ENCODE assay signal across 15 cellular contexts in genomic region chr4:156773648-156774357, GRCh38.
DNase-seq lines count a peak whose midpoint lies in the region; ATAC-seq and TF ChIP-seq lines count a peak whose summit lies in the region.
"Had no signal": no experiment of that assay in that cellular context is flagged by ENCODE, and none has a peak within 500 bp of the region (broad histone marks: within the 10 kb centered on the region; RNA-seq: fewer than 3 reads in every experiment).

No MANE protein-coding gene starts in this region.

- peaks cover 86% of the 10 kb centered on the region for H3K4me1 Mint-ChIP-seq in chondrocyte (ENCODE audit: low read depth)
- H3K4me1 Mint-ChIP-seq: B cell had no signal

- ATAC-seq in GM19351 (IDR thresholded peaks at IDR 0.05; ENCODE audit: unreplicated experiment) (no peak), HG02642 (IDR thresholded peaks at IDR 0.05; ENCODE audit: poor library complexity, unreplicated experiment) (no peak), HG03469 (IDR thresholded peaks at IDR 0.05; ENCODE audit: unreplicated experiment) (no peak)
- ATAC-seq: activated CD8-positive, alpha-beta T cell treated with anti-CD3 and anti-CD28 coated beads, Interleukin-2, amount 10 ng/mL, durations not matched to agents 7 days and 5 days had no signal

- peak overlapping the region; percentile 86 for H3K27ac Mint-ChIP-seq in chondrocyte (ENCODE audit: unreplicated experiment)
- H3K27ac Mint-ChIP-seq: activated CD8-positive, alpha-beta T cell treated with anti-CD3 and anti-CD28 coated beads, Interleukin-2, amount 10 ng/mL, durations not matched to agents 7 days and 5 days; B cell had no signal

- no peaks in the 10 kb centered on the region for H3K27me3 Mint-ChIP-seq in chondrocyte (ENCODE audit: low read depth)
- H3K27me3 Mint-ChIP-seq: B cell had no signal

- H3K36me3 ChIP-seq in osteoblast (ENCODE audit: insufficient read depth, low read length): peaks cover 3% of the 10 kb centered on the region
- H3K36me3 ChIP-seq: cardiac muscle cell had no signal

- H2AFZ ChIP-seq in osteoblast (ENCODE audit: low read length): no peak overlapping the region

- H3K27ac ChIP-seq in osteoblast (ENCODE audit: low read depth, low read length): peak overlapping the region; percentile 98
- H3K27ac ChIP-seq: cardiac muscle cell had no signal

- TF ChIP-seq CTCF in AG10803 (conservative IDR thresholded peaks at IDR 0.05; ENCODE audit: low read length): no peak
- TF ChIP-seq CTCF in chondrocyte (IDR thresholded peaks at IDR 0.05): no peak
- no peak for TF ChIP-seq CTCF in osteoblast (IDR thresholded peaks at IDR 0.05; ENCODE audit: extremely low read depth, low read depth, low read length)

- H4K20me1 ChIP-seq in osteoblast (ENCODE audit: insufficient read depth, low read length): no peaks in the 10 kb centered on the region

- peaks cover 35% of the 10 kb centered on the region for H3K79me2 ChIP-seq in osteoblast (ENCODE audit: insufficient read depth, low read length)

- no peaks in the 10 kb centered on the region for H3K9me3 Mint-ChIP-seq in chondrocyte (ENCODE audit: low read depth)

- H3K27me3 ChIP-seq in osteoblast (ENCODE audit: insufficient read depth, low read length): no peaks in the 10 kb centered on the region
- H3K27me3 ChIP-seq: cardiac muscle cell had no signal

- H3K4me3 ChIP-seq in AG10803 (ENCODE audit: low read length) (no peak overlapping the region; the same call in 1 of the 2 replicates), osteoblast (ENCODE audit: insufficient read depth, low read length) (peak overlapping the region; percentile 49)
- H3K4me3 ChIP-seq: cardiac muscle cell, lung had no signal

- peak; percentile 59 for DNase-seq in AG10803 (ENCODE audit: low read depth)
- DNase-seq in NCI-H82 (lab: John Stamatoyannopoulos, UW): peak; percentile 46
- DNase-seq in chondrocyte (ENCODE audit: low spot score): no peak
- DNase-seq in osteoblast (ENCODE audit: insufficient read length, low spot score, missing footprints): no peak
- no peak for DNase-seq in activated naive CD4-positive, alpha-beta T cell (lab: John Stamatoyannopoulos, UW)
- DNase-seq: activated CD8-positive, alpha-beta T cell treated with anti-CD3 and anti-CD28 coated beads, Interleukin-2, amount 10 ng/mL, durations not matched to agents 7 days and 5 days; activated effector memory CD4-positive, alpha-beta T cell treated with anti-CD3 and anti-CD28 coated beads, Interleukin-2, amount 50 U/mL, for 16 hours; NCI-H2029; stimulated activated CD4-positive, alpha-beta T cell treated with anti-CD3 and anti-CD28 coated beads, Interleukin-12 subunit alpha, Interleukin-12 subunit beta, amount 100 ng/mL, for 4 hours had no signal

- H3K4me1 ChIP-seq in osteoblast (ENCODE audit: insufficient read depth, low read length): peaks cover 78% of the 10 kb centered on the region

- no peaks in the 10 kb centered on the region for H3K9me3 ChIP-seq in osteoblast (ENCODE audit: low read depth, low read length)

- H3K4me3 Mint-ChIP-seq in chondrocyte (ENCODE audit: unreplicated experiment): peak overlapping the region; percentile 33
- H3K4me3 Mint-ChIP-seq: activated CD8-positive, alpha-beta T cell treated with anti-CD3 and anti-CD28 coated beads, Interleukin-2, amount 10 ng/mL, durations not matched to agents 7 days and 5 days; B cell had no signal

- H3K36me3 Mint-ChIP-seq in chondrocyte (ENCODE audit: low read depth): no peaks in the 10 kb centered on the region

- H3K4me2 ChIP-seq in osteoblast (ENCODE audit: insufficient read depth, low read length): peak overlapping the region; percentile 80

Comparison
In these comparisons a context has a peak if more than half of its experiments do, and no peak if none do; other contexts are left out.
1. DNase-seq: peak in AG10803 (single experiment) and NCI-H82 (single experiment); none in chondrocyte (single experiment), osteoblast (single experiment) and activated naive CD4-positive, alpha-beta T cell (0 of 4).